In the genomic region with DNA sequence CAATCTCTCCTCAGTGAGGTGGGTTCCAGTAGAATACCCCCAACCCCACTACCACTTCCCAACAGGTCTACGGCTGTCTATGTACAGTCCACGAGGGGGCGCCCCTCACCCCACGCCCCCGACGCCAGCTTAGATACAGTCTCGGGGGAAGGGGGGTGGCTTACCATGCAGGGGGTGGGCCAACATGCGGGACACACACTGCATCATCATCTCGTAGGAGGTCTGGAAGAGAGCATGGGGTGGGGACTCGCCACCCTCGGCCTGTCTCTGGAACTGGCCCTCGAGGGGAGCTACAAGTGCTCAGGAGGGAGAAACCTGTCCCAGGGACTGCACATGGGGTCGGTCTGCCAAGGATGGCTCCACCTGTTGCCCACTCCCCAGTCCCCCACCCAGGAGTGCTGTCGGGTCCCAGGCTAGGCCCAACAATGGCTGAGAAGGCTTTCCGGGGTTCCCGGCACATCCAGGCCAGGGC, we compare ENCODE assay signal across 9 cellular contexts. TPM values are rescaled to one million over a fixed set of nuclear protein-coding genes. Genes with fewer than 3 reads are reported as not detected.
DNase-seq lines count a peak whose midpoint lies in the region; ATAC-seq and TF ChIP-seq lines count a peak whose summit lies in the region.
"Had no signal": no experiment of that assay in that cellular context is flagged by ENCODE, and none has a peak within 500 bp of the region (broad histone marks: within the 10 kb centered on the region; RNA-seq: fewer than 3 reads in every experiment).

No MANE protein-coding gene starts in this region.

- DNase-seq in DMS 273 (lab: John Stamatoyannopoulos, UW; ENCODE audit: unreplicated experiment) (peak; percentile 20), DMS 273 treated with DMSO at 0.1 percent for 48 hours (lab: John Stamatoyannopoulos, UW) (no peak), Peyer's patch (peak in 1 of 3 donors; percentile 47), fibroblast of pulmonary artery (ENCODE audit: low read depth) (peak; percentile 13), COLO829 (ENCODE audit: low spot score) (no peak), NCI-H2196 treated with DMSO at 0.1 percent for 48 hours (lab: John Stamatoyannopoulos, UW; ENCODE audit: unreplicated experiment) (no peak)
- DNase-seq: activated naive CD4-positive, alpha-beta T cell treated with anti-CD3 and anti-CD28 coated beads for 36 hours had no signal

- peak overlapping the region; percentile 45 for H3K27ac Mint-ChIP-seq in stimulated activated memory B cell treated with anti-CD40 and anti-IgM and Interleukin-4, amounts not matched to agents 10 μg/mL and 1 μg/mL and 100 μg/mL, for 72 hours
- H3K27ac Mint-ChIP-seq: activated naive CD4-positive, alpha-beta T cell treated with anti-CD3 and anti-CD28 coated beads for 36 hours had no signal

- H3K4me3 ChIP-seq in Peyer's patch (no peak overlapping the region), fibroblast of pulmonary artery (replicated peaks; ENCODE audit: low read depth, low read length) (no peak overlapping the region)

- H3K36me3 Mint-ChIP-seq in stimulated activated memory B cell treated with anti-CD40 and anti-IgM and Interleukin-4, amounts not matched to agents 10 μg/mL and 1 μg/mL and 100 μg/mL, for 72 hours, result peaks cover 42% of the 10 kb centered on the region

- peaks cover 0 to 23% (median 0%) of the 10 kb centered on the region in 4 donors for H3K4me1 ChIP-seq in Peyer's patch

- H3K4me1 Mint-ChIP-seq in stimulated activated memory B cell treated with anti-CD40 and anti-IgM and Interleukin-4, amounts not matched to agents 10 μg/mL and 1 μg/mL and 100 μg/mL, for 72 hours, result peaks cover 43% of the 10 kb centered on the region

- no peaks in the 10 kb centered on the region for H3K27me3 Mint-ChIP-seq in stimulated activated memory B cell treated with anti-CD40 and anti-IgM and Interleukin-4, amounts not matched to agents 10 μg/mL and 1 μg/mL and 100 μg/mL, for 72 hours

- no peak overlapping the region for H3K27ac ChIP-seq in Peyer's patch

- peaks cover 0 to 65% (median 0%) of the 10 kb centered on the region in 3 donors for H3K36me3 ChIP-seq in Peyer's patch

- no peaks in the 10 kb centered on the region for H3K9me3 ChIP-seq in Peyer's patch

- no peak overlapping the region for H3K4me3 Mint-ChIP-seq in stimulated activated memory B cell treated with anti-CD40 and anti-IgM and Interleukin-4, amounts not matched to agents 10 μg/mL and 1 μg/mL and 100 μg/mL, for 72 hours
- H3K4me3 Mint-ChIP-seq: activated naive CD4-positive, alpha-beta T cell treated with anti-CD3 and anti-CD28 coated beads for 36 hours had no signal

- no peak for TF ChIP-seq POLR2A in Peyer's patch (IDR thresholded peaks at IDR 0.05)

- peak; percentile 83 for ATAC-seq in stimulated activated memory B cell treated with anti-CD40 and anti-IgM and Interleukin-4, amounts not matched to agents 10 μg/mL and 1 μg/mL and 100 μg/mL, for 72 hours
- ATAC-seq in HG03108 (IDR thresholded peaks at IDR 0.05; ENCODE audit: unreplicated experiment), result no peak

- no peaks in the 10 kb centered on the region for H3K9me3 Mint-ChIP-seq in stimulated activated memory B cell treated with anti-CD40 and anti-IgM and Interleukin-4, amounts not matched to agents 10 μg/mL and 1 μg/mL and 100 μg/mL, for 72 hours
- H3K9me3 Mint-ChIP-seq: activated naive CD4-positive, alpha-beta T cell treated with anti-CD3 and anti-CD28 coated beads for 36 hours had no signal

- no peaks in the 10 kb centered on the region for H3K27me3 ChIP-seq in Peyer's patch

- TF ChIP-seq CTCF in Peyer's patch (IDR thresholded peaks at IDR 0.05) (peak in 4 of 6 experiments; percentile 13 to 46 (median 28)), fibroblast of pulmonary artery (IDR thresholded peaks at IDR 0.05; ENCODE audit: low read length, missing control alignments) (peak; percentile 35)

RNA-seq across cellular contexts. Expression of a gene that starts 8.5 kb away (rescaled TPM):
- total RNA-seq in Peyer's patch, result 100 to 1,000 TPM; 127 to 186 (median 158) TPM

RNA-seq across cellular contexts. Expression of a gene that starts 23.0 kb away (rescaled TPM):
- 1 to 10 TPM in 2 of 4 donors, not detected in 2; 1.5 to 6.2 TPM for total RNA-seq in Peyer's patch

RNA-seq across cellular contexts. Expression of a gene that starts 27.9 kb away (rescaled TPM):
- total RNA-seq in Peyer's patch, result 100 to 1,000 TPM in 1 of 4 donors, 10 to 100 TPM in 2, 1 to 10 TPM in 1; 2.5 to 292 (median 34.9) TPM

Comparison
In these comparisons a context has a peak if more than half of its experiments do, and no peak if none do; other contexts are left out.
1. DNase-seq: peak in DMS 273 (single experiment) and fibroblast of pulmonary artery (single experiment); none in DMS 273 treated with DMSO at 0.1 percent for 48 hours (single experiment), COLO829 (single experiment) and NCI-H2196 treated with DMSO at 0.1 percent for 48 hours (single experiment).